In the genomic region with DNA sequence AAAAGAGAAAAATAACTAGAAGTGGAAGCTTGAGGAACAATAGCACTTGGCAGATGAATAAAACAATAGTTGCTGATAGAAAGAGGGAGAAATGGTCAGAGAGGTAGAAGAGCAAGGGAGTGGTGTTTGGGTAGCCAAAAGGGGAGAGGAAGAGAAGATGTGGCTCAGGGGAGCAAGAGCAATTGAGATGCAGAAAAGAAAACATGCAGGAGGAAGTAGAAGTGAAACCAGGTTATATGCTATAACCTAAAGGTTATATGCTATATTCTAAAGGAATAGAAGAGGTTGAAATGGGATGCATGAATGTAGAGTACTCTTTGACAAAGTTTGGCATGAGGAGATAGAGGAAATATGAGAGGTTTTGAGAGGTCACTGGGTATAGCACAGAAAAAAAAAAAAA, we compare ENCODE assay signal across 2 cellular contexts.
TF ChIP-seq lines count a peak whose summit lies in the region.

No MANE protein-coding gene starts in this region.

TF ChIP-seq in WTC11, 78 proteins besides CTCF, POLR2A, EP300 and RAD21 (continued from another document):
- TF ChIP-seq, protein P1, sequence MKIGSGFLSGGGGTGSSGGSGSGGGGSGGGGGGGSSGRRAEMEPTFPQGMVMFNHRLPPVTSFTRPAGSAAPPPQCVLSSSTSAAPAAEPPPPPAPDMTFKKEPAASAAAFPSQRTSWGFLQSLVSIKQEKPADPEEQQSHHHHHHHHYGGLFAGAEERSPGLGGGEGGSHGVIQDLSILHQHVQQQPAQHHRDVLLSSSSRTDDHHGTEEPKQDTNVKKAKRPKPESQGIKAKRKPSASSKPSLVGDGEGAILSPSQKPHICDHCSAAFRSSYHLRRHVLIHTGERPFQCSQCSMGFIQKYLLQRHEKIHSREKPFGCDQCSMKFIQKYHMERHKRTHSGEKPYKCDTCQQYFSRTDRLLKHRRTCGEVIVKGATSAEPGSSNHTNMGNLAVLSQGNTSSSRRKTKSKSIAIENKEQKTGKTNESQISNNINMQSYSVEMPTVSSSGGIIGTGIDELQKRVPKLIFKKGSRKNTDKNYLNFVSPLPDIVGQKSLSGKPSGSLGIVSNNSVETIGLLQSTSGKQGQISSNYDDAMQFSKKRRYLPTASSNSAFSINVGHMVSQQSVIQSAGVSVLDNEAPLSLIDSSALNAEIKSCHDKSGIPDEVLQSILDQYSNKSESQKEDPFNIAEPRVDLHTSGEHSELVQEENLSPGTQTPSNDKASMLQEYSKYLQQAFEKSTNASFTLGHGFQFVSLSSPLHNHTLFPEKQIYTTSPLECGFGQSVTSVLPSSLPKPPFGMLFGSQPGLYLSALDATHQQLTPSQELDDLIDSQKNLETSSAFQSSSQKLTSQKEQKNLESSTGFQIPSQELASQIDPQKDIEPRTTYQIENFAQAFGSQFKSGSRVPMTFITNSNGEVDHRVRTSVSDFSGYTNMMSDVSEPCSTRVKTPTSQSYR (CRISPR knock-in tag; IDR thresholded peaks at IDR 0.05) = no peak
- no peak for TF ChIP-seq NR2C2 (CRISPR knock-in tag; IDR thresholded peaks at IDR 0.05)
- TF ChIP-seq, protein P2, sequence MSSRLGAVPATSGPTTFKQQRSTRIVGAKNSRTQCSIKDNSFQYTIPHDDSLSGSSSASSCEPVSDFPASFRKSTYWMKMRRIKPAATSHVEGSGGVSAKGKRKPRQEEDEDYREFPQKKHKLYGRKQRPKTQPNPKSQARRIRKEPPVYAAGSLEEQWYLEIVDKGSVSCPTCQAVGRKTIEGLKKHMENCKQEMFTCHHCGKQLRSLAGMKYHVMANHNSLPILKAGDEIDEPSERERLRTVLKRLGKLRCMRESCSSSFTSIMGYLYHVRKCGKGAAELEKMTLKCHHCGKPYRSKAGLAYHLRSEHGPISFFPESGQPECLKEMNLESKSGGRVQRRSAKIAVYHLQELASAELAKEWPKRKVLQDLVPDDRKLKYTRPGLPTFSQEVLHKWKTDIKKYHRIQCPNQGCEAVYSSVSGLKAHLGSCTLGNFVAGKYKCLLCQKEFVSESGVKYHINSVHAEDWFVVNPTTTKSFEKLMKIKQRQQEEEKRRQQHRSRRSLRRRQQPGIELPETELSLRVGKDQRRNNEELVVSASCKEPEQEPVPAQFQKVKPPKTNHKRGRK (CRISPR knock-in tag; IDR thresholded peaks at IDR 0.05; ENCODE audit: borderline replicate concordance) = no peak
- TF ChIP-seq, protein P3, sequence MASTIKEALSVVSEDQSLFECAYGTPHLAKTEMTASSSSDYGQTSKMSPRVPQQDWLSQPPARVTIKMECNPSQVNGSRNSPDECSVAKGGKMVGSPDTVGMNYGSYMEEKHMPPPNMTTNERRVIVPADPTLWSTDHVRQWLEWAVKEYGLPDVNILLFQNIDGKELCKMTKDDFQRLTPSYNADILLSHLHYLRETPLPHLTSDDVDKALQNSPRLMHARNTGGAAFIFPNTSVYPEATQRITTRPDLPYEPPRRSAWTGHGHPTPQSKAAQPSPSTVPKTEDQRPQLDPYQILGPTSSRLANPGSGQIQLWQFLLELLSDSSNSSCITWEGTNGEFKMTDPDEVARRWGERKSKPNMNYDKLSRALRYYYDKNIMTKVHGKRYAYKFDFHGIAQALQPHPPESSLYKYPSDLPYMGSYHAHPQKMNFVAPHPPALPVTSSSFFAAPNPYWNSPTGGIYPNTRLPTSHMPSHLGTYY (CRISPR knock-in tag; IDR thresholded peaks at IDR 0.05) = no peak
- TF ChIP-seq, protein P4, sequence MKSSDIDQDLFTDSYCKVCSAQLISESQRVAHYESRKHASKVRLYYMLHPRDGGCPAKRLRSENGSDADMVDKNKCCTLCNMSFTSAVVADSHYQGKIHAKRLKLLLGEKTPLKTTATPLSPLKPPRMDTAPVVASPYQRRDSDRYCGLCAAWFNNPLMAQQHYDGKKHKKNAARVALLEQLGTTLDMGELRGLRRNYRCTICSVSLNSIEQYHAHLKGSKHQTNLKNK (CRISPR knock-in tag; IDR thresholded peaks at IDR 0.05) = no peak
- no peak for TF ChIP-seq EMX1 (CRISPR knock-in tag; IDR thresholded peaks at IDR 0.05)
- no peak for TF ChIP-seq ZNF416 (CRISPR knock-in tag; IDR thresholded peaks at IDR 0.05)
- TF ChIP-seq JAZF1 (CRISPR knock-in tag; IDR thresholded peaks at IDR 0.05) = no peak

TF ChIP-seq in SK-N-SH, 30 proteins besides CTCF, POLR2A, EP300 and RAD21 (continued from another document):
- TF ChIP-seq NFIC (IDR thresholded peaks at IDR 0.05; ENCODE audit: borderline replicate concordance) (no peak), TCF12 (IDR thresholded peaks at IDR 0.05) (no peak), FOXJ3 (CRISPR knock-in tag; IDR thresholded peaks at IDR 0.05) (no peak), FOXM1 (IDR thresholded peaks at IDR 0.05; ENCODE audit: low read depth) (no peak)
- TF ChIP-seq, protein P5, sequence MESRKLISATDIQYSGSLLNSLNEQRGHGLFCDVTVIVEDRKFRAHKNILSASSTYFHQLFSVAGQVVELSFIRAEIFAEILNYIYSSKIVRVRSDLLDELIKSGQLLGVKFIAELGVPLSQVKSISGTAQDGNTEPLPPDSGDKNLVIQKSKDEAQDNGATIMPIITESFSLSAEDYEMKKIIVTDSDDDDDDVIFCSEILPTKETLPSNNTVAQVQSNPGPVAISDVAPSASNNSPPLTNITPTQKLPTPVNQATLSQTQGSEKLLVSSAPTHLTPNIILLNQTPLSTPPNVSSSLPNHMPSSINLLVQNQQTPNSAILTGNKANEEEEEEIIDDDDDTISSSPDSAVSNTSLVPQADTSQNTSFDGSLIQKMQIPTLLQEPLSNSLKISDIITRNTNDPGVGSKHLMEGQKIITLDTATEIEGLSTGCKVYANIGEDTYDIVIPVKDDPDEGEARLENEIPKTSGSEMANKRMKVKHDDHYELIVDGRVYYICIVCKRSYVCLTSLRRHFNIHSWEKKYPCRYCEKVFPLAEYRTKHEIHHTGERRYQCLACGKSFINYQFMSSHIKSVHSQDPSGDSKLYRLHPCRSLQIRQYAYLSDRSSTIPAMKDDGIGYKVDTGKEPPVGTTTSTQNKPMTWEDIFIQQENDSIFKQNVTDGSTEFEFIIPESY (IDR thresholded peaks at IDR 0.05; ENCODE audit: borderline replicate concordance, low read depth) = no peak
- TF ChIP-seq, protein P6, sequence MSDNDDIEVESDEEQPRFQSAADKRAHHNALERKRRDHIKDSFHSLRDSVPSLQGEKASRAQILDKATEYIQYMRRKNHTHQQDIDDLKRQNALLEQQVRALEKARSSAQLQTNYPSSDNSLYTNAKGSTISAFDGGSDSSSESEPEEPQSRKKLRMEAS (IDR thresholded peaks at IDR 0.05; ENCODE audit: low read depth) = no peak
TF ChIP-seq in SK-N-SH: peak in this region for 0.
